In genomic region chr20:49283703-49284625, GRCh38 we compare ENCODE assay signal across 10 cellular contexts.
DNase-seq lines count a peak whose midpoint lies in the region; ATAC-seq, FAIRE-seq and TF ChIP-seq lines count a peak whose summit lies in the region.
"Had no signal": no experiment of that assay in that cellular context is flagged by ENCODE, and none has a peak within 500 bp of the region (broad histone marks: within the 10 kb centered on the region; RNA-seq: fewer than 3 reads in every experiment).

No MANE protein-coding gene starts in this region.

- no peaks in the 10 kb centered on the region for H3K27me3 Mint-ChIP-seq in activated T-cell treated with anti-CD3 and anti-CD28 coated beads, Interleukin-2, amount 50 U/mL, for 24 hours

- peaks cover 79% of the 10 kb centered on the region for H3K4me1 Mint-ChIP-seq in activated T-cell treated with anti-CD3 and anti-CD28 coated beads, Interleukin-2, amount 50 U/mL, for 24 hours (ENCODE audit: low read depth)
- peaks cover 87% of the 10 kb centered on the region for H3K4me1 Mint-ChIP-seq in stimulated activated effector memory CD8-positive, alpha-beta T cell treated with anti-CD3 and anti-CD28 coated beads, Interleukin-12 subunit alpha, Interleukin-12 subunit beta, amount 100 ng/mL, for 72 hours

- H3K36me3 Mint-ChIP-seq in activated T-cell treated with anti-CD3 and anti-CD28 coated beads, Interleukin-2, amount 50 U/mL, for 24 hours (ENCODE audit: low read depth): peaks cover 100% of the 10 kb centered on the region
- H3K36me3 Mint-ChIP-seq in stimulated activated effector memory CD8-positive, alpha-beta T cell treated with anti-CD3 and anti-CD28 coated beads, Interleukin-12 subunit alpha, Interleukin-12 subunit beta, amount 100 ng/mL, for 72 hours: peaks cover 100% of the 10 kb centered on the region

- TF ChIP-seq CTCF in epithelial cell of esophagus (IDR thresholded peaks at IDR 0.05; ENCODE audit: insufficient read depth, low read depth, low read length, missing control alignments): no peak

- H3K4me3 Mint-ChIP-seq in activated T-cell treated with anti-CD3 and anti-CD28 coated beads, Interleukin-2, amount 50 U/mL, for 24 hours: peak overlapping the region; percentile 98
- peak overlapping the region; percentile 97 for H3K4me3 Mint-ChIP-seq in stimulated activated effector memory CD8-positive, alpha-beta T cell treated with anti-CD3 and anti-CD28 coated beads, Interleukin-12 subunit alpha, Interleukin-12 subunit beta, amount 100 ng/mL, for 72 hours

- DNase-seq in activated T-cell treated with anti-CD3 and anti-CD28 coated beads, Interleukin-2, amount 50 U/mL, for 24 hours: no peak
- DNase-seq in activated T-cell treated with anti-CD3 and anti-CD28 coated beads for 4 hours (no peak), RCC 7860 (ENCODE audit: low spot score) (peak; percentile 25), epithelial cell of esophagus (ENCODE audit: low read depth) (no peak), NCI-H128 (lab: John Stamatoyannopoulos, UW; ENCODE audit: unreplicated experiment) (no peak), SIG-M5 treated with dmso at 0.1 percent for 504 hours (lab: John Stamatoyannopoulos, UW; ENCODE audit: unreplicated experiment) (no peak)
- no peak for DNase-seq in stimulated activated effector memory CD8-positive, alpha-beta T cell treated with anti-CD3 and anti-CD28 coated beads, Interleukin-12 subunit alpha, Interleukin-12 subunit beta, amount 100 ng/mL, for 72 hours (ENCODE audit: low spot score in 2 of 2)
- DNase-seq: COR-L47 had no signal

- FAIRE-seq in RCC 7860 (lab: Jason Lieb, UNC): no peak

- H3K4me3 ChIP-seq in epithelial cell of esophagus (ENCODE audit: low read length): peak overlapping the region; percentile 20
- H3K4me3 ChIP-seq: SJCRH30 had no signal

- ATAC-seq in stimulated activated effector memory CD8-positive, alpha-beta T cell treated with anti-CD3 and anti-CD28 coated beads, Interleukin-12 subunit alpha, Interleukin-12 subunit beta, amount 100 ng/mL, for 72 hours: peak; percentile 2
- no peak for ATAC-seq in HG02623 (IDR thresholded peaks at IDR 0.05; ENCODE audit: unreplicated experiment)

- H3K27ac Mint-ChIP-seq in activated T-cell treated with anti-CD3 and anti-CD28 coated beads, Interleukin-2, amount 50 U/mL, for 24 hours: peak overlapping the region; percentile 100
- H3K27ac Mint-ChIP-seq in stimulated activated effector memory CD8-positive, alpha-beta T cell treated with anti-CD3 and anti-CD28 coated beads, Interleukin-12 subunit alpha, Interleukin-12 subunit beta, amount 100 ng/mL, for 72 hours: peak overlapping the region; percentile 100

- H3K9me3 Mint-ChIP-seq in activated T-cell treated with anti-CD3 and anti-CD28 coated beads, Interleukin-2, amount 50 U/mL, for 24 hours: no peaks in the 10 kb centered on the region
- peaks cover 13% of the 10 kb centered on the region for H3K9me3 Mint-ChIP-seq in stimulated activated effector memory CD8-positive, alpha-beta T cell treated with anti-CD3 and anti-CD28 coated beads, Interleukin-12 subunit alpha, Interleukin-12 subunit beta, amount 100 ng/mL, for 72 hours
